In genomic region chr9:72533322-72533721, GRCh38 we compare ENCODE assay signal across 19 cellular contexts. TPM values are rescaled to one million over a fixed set of nuclear protein-coding genes. Genes with fewer than 3 reads are reported as not detected.
DNase-seq lines count a peak whose midpoint lies in the region; ATAC-seq, FAIRE-seq and TF ChIP-seq lines count a peak whose summit lies in the region.
"Had no signal": no experiment of that assay in that cellular context is flagged by ENCODE, and none has a peak within 500 bp of the region (broad histone marks: within the 10 kb centered on the region; RNA-seq: fewer than 3 reads in every experiment).

No MANE protein-coding gene starts in this region.

- no peak for ATAC-seq in HG03439 (IDR thresholded peaks at IDR 0.05; ENCODE audit: unreplicated experiment)
- ATAC-seq: activated CD8-positive, alpha-beta T cell treated with anti-CD3 and anti-CD28 coated beads for 36 hours; activated T-cell treated with anti-CD3 and anti-CD28 coated beads, Interleukin-2, amount 50 U/mL, for 72 hours; natural killer cell had no signal

- peaks cover 10% of the 10 kb centered on the region for H3K36me3 Mint-ChIP-seq in HFFc6 (ENCODE audit: low read depth)
- H3K36me3 Mint-ChIP-seq: natural killer cell had no signal

- intact Hi-C loops in kidney (cut with DNase I), result no loop called here

- H3K4me3 Mint-ChIP-seq in HFFc6, result no peak overlapping the region
- H3K4me3 Mint-ChIP-seq: activated CD8-positive, alpha-beta T cell treated with anti-CD3 and anti-CD28 coated beads for 36 hours; activated naive CD8-positive, alpha-beta T cell treated with anti-CD3 and anti-CD28 coated beads for 36 hours; activated T-cell treated with anti-CD3 and anti-CD28 coated beads, Interleukin-2, amount 50 U/mL, for 72 hours; natural killer cell; stimulated activated naive CD8-positive, alpha-beta T cell treated with anti-CD3 and anti-CD28 coated beads, Interleukin-15, Interleukin-2, amounts not matched to agents 100 ng/mL and 50 ng/mL, for 24 hours had no signal

- H3K4me3 ChIP-seq in choroid plexus epithelial cell (ENCODE audit: low read depth, low read length) (no peak overlapping the region), muscle layer of colon (ENCODE audit: low read depth in 1 of 2, low read length in 2 of 2) (no peak overlapping the region), kidney (ENCODE audit: low read length in 2 of 2) (no peak overlapping the region)
- H3K4me3 ChIP-seq: cardiac muscle cell, Peyer's patch had no signal

- DNase-seq in HFFc6 (peak; percentile 30), choroid plexus epithelial cell (ENCODE audit: low read depth) (peak; percentile 32), kidney (no peak), SIG-M5 treated with dmso at 0.1 percent for 504 hours (lab: John Stamatoyannopoulos, UW; ENCODE audit: unreplicated experiment) (no peak), NCI-H2227 treated with DMSO at 0.1 percent for 48 hours (lab: John Stamatoyannopoulos, UW) (no peak)
- DNase-seq: activated CD8-positive, alpha-beta T cell treated with anti-CD3 and anti-CD28 coated beads for 36 hours; activated naive CD8-positive, alpha-beta T cell treated with anti-CD3 and anti-CD28 coated beads for 36 hours; activated T-cell treated with anti-CD3 and anti-CD28 coated beads, Interleukin-2, amount 50 U/mL, for 72 hours; effector memory CD4-positive, alpha-beta T cell; natural killer cell; NCI-H2029; Peyer's patch; stimulated activated CD4-positive, alpha-beta T cell treated with anti-CD3 and anti-CD28 coated beads, Interleukin-15, amount 100 ng/mL, for 24 hours had no signal

- peaks cover 10% of the 10 kb centered on the region for H3K9me3 Mint-ChIP-seq in HFFc6
- H3K9me3 Mint-ChIP-seq: activated T-cell treated with anti-CD3 and anti-CD28 coated beads, Interleukin-2, amount 50 U/mL, for 72 hours; natural killer cell had no signal

- peaks cover 37% of the 10 kb centered on the region for H3K4me1 Mint-ChIP-seq in HFFc6 (ENCODE audit: low read depth)
- H3K4me1 Mint-ChIP-seq: natural killer cell had no signal

- no peaks in the 10 kb centered on the region; the same call in 1 of the 2 replicates for H3K27me3 Mint-ChIP-seq in HFFc6 (ENCODE audit: insufficient read depth)
- H3K27me3 Mint-ChIP-seq: activated CD8-positive, alpha-beta T cell treated with anti-CD3 and anti-CD28 coated beads for 36 hours; activated naive CD8-positive, alpha-beta T cell treated with anti-CD3 and anti-CD28 coated beads for 36 hours; stimulated activated naive CD8-positive, alpha-beta T cell treated with anti-CD3 and anti-CD28 coated beads, Interleukin-15, Interleukin-2, amounts not matched to agents 100 ng/mL and 50 ng/mL, for 24 hours had no signal

- no peak overlapping the region for H3K27ac Mint-ChIP-seq in HFFc6
- H3K27ac Mint-ChIP-seq: activated CD8-positive, alpha-beta T cell treated with anti-CD3 and anti-CD28 coated beads for 36 hours; activated naive CD8-positive, alpha-beta T cell treated with anti-CD3 and anti-CD28 coated beads for 36 hours; activated T-cell treated with anti-CD3 and anti-CD28 coated beads, Interleukin-2, amount 50 U/mL, for 72 hours; natural killer cell; stimulated activated naive CD8-positive, alpha-beta T cell treated with anti-CD3 and anti-CD28 coated beads, Interleukin-15, Interleukin-2, amounts not matched to agents 100 ng/mL and 50 ng/mL, for 24 hours had no signal

- no peaks in the 10 kb centered on the region for H3K36me3 ChIP-seq in muscle layer of colon (ENCODE audit: insufficient read depth, low read length)
- H3K36me3 ChIP-seq in kidney (ENCODE audit: control insufficient read depth in 1 of 2, insufficient read depth in 2 of 2, low read length in 2 of 2), result no peaks in the 10 kb centered on the region
- H3K36me3 ChIP-seq: cardiac muscle cell, Peyer's patch had no signal

- H3K9me3 ChIP-seq in muscle layer of colon (ENCODE audit: low read length), result no peaks in the 10 kb centered on the region
- H3K9me3 ChIP-seq in kidney (ENCODE audit: control insufficient read depth in 1 of 2, low read length in 2 of 2), result no peaks in the 10 kb centered on the region

- FAIRE-seq in kidney (lab: Jason Lieb, UNC), result no peak

- H3K9ac ChIP-seq in muscle layer of colon (ENCODE audit: low read length) (no peak overlapping the region), kidney (ENCODE audit: low read length in 2 of 2) (no peak overlapping the region)

- H3K27ac ChIP-seq in 22Rv1, result peak overlapping the region; percentile 21; the same call in 1 of the 2 replicates
- peak overlapping the region; percentile 23 for H3K27ac ChIP-seq in muscle layer of colon (ENCODE audit: low read depth, low read length)
- no peak overlapping the region for H3K27ac ChIP-seq in kidney (ENCODE audit: low read depth in 2 of 2, low read length in 2 of 2)
- H3K27ac ChIP-seq: cardiac muscle cell had no signal

- TF ChIP-seq CTCF in 22Rv1 (IDR thresholded peaks at IDR 0.05) (no peak), HFFc6 (IDR thresholded peaks at IDR 0.05) (no peak), choroid plexus epithelial cell (conservative IDR thresholded peaks at IDR 0.05; ENCODE audit: low read depth, low read length) (no peak), kidney (IDR thresholded peaks at IDR 0.05; ENCODE audit: borderline replicate concordance, extremely low read depth, insufficient read depth) (no peak)

- H3K27me3 ChIP-seq in muscle layer of colon (ENCODE audit: control insufficient read depth in 1 of 2, insufficient read depth in 2 of 2, low read length in 2 of 2), result no peaks in the 10 kb centered on the region
- H3K27me3 ChIP-seq: cardiac muscle cell, Peyer's patch had no signal

- H3K4me1 ChIP-seq in muscle layer of colon (ENCODE audit: insufficient read depth, low read length) (peaks cover 15% of the 10 kb centered on the region), kidney (ENCODE audit: control insufficient read depth in 1 of 2, insufficient read depth in 1 of 2, low read depth in 1 of 2, low read length in 2 of 2) (no peaks in the 10 kb centered on the region)
- H3K4me1 ChIP-seq: Peyer's patch had no signal

RNA-seq across cellular contexts. Expression of gene TMC1, which starts 11.9 kb away (rescaled TPM):
- total RNA-seq in HFFc6 (2021; fragmentation: NEBNext Ultra II Directional; extraction: Animal tissue kit (Norgen Biotek cat#: 25700)), result 1 to 10 TPM in 2 of 6 experiments, under 1 TPM in 4; 0.09 to 1.1 (median 0.65) TPM
- total RNA-seq in kidney, result 0.25 TPM
- 1.2 TPM for polyA plus RNA-seq in kidney (ENCODE audit: insufficient read depth, low read depth, low replicate concordance)
- total RNA-seq: activated naive CD8-positive, alpha-beta T cell treated with anti-CD3 and anti-CD28 coated beads for 36 hours; cardiac muscle cell; natural killer cell; Peyer's patch had no signal
- polyA plus RNA-seq: AG04450, cardiac muscle cell had no signal

Comparison
In these comparisons a context has a peak if more than half of its experiments do, and no peak if none do; other contexts are left out.
1. H3K27ac ChIP-seq: peak in 22Rv1 (single experiment) and muscle layer of colon (single experiment); none in kidney (0 of 2).
2. DNase-seq: peak in HFFc6 (single experiment) and choroid plexus epithelial cell (single experiment); none in kidney (single experiment), SIG-M5 treated with dmso at 0.1 percent for 504 hours (single experiment) and NCI-H2227 treated with DMSO at 0.1 percent for 48 hours (single experiment).